9 cellular contexts compared by ENCODE assay signal in genomic region chr9:677461-678097, GRCh38.
DNase-seq lines count a peak whose midpoint lies in the region; ATAC-seq and TF ChIP-seq lines count a peak whose summit lies in the region.
"Had no signal": no experiment of that assay in that cellular context is flagged by ENCODE, and none has a peak within 500 bp of the region (broad histone marks: within the 10 kb centered on the region; RNA-seq: fewer than 3 reads in every experiment).

No MANE protein-coding gene starts in this region.

- H3K56ac ChIP-seq in H9 (ENCODE audit: insufficient read length, low read depth, low read length) = no peak overlapping the region

- intact Hi-C loops in mucosa of descending colon (cut with DNase I, micrococcal nuclease) = no loop called here

- H3K36me3 Mint-ChIP-seq in activated T-cell treated with anti-CD3 and anti-CD28 coated beads, Interleukin-2, amount 50 U/mL, for 72 hours (ENCODE audit: insufficient read depth in 2 of 2) = no peaks in the 10 kb centered on the region
- H3K36me3 Mint-ChIP-seq in brain = no peaks in the 10 kb centered on the region
- no peaks in the 10 kb centered on the region; a peak in 1 of 7 replicates for H3K36me3 Mint-ChIP-seq in H9 (ENCODE audit: insufficient read depth in 1 of 3, low read depth in 3 of 3)

- H3K14ac ChIP-seq in mesenchymal stem cell (ENCODE audit: low read length in 2 of 2) (no peak overlapping the region), H9 (ENCODE audit: insufficient read depth, low read length) (no peak overlapping the region)

- H3K23ac ChIP-seq in mesenchymal stem cell (ENCODE audit: low read length in 2 of 2) = no peak overlapping the region
- no peak overlapping the region for H3K23ac ChIP-seq in H9 (ENCODE audit: insufficient read length, low read depth, low read length)

- H3K4me1 ChIP-seq in mesenchymal stem cell (ENCODE audit: control insufficient read depth, insufficient read depth, low read depth, low read length) (peaks cover 1% of the 10 kb centered on the region), urinary bladder (ENCODE audit: insufficient read depth) (peaks cover 1% of the 10 kb centered on the region), mucosa of descending colon (ENCODE audit: low read depth) (peaks cover 3% of the 10 kb centered on the region), H9 (ENCODE audit: insufficient read depth, low read length) (peaks cover 4% of the 10 kb centered on the region; the same call in 1 of the 2 replicates)

- H3K36me3 ChIP-seq in mesenchymal stem cell (ENCODE audit: control insufficient read depth in 1 of 2, insufficient read depth in 2 of 2, low read depth in 1 of 2, low read length in 2 of 2) (no peaks in the 10 kb centered on the region), urinary bladder (ENCODE audit: insufficient read depth) (no peaks in the 10 kb centered on the region), mucosa of descending colon (ENCODE audit: low read depth) (no peaks in the 10 kb centered on the region)

- H3K9ac ChIP-seq in mesenchymal stem cell (ENCODE audit: low read length) (peak overlapping the region; percentile 74), H9 (ENCODE audit: extremely low read depth, insufficient read length, low read length) (no peak overlapping the region)

- H3K79me2 ChIP-seq in H9 (ENCODE audit: insufficient read depth, low read length) = no peaks in the 10 kb centered on the region

- H3K9me3 Mint-ChIP-seq in activated T-cell treated with anti-CD3 and anti-CD28 coated beads, Interleukin-2, amount 50 U/mL, for 72 hours = no peaks in the 10 kb centered on the region
- H3K9me3 Mint-ChIP-seq in brain = peaks cover 0 to 3% (median 0%) of the 10 kb centered on the region in 5 experiments
- no peaks in the 10 kb centered on the region for H3K9me3 Mint-ChIP-seq in H9

- peak overlapping the region; percentile 45 to 56 for H3K4me3 Mint-ChIP-seq in activated T-cell treated with anti-CD3 and anti-CD28 coated beads, Interleukin-2, amount 50 U/mL, for 72 hours
- peak overlapping the region in 3 of 5 experiments; percentile 0 to 61 (median 43) for H3K4me3 Mint-ChIP-seq in brain
- H3K4me3 Mint-ChIP-seq in H9 = no peak overlapping the region

- H2BK5ac ChIP-seq in mesenchymal stem cell (ENCODE audit: low read depth, low read length, poor library complexity, severe bottlenecking) = no peak overlapping the region
- H2BK5ac ChIP-seq in H9 (ENCODE audit: insufficient read length, low read length) = no peak overlapping the region

- H3K23me2 ChIP-seq in H9 (ENCODE audit: insufficient read length, low read depth, low read length, poor library complexity, severe bottlenecking) = no peaks in the 10 kb centered on the region

- H2AK5ac ChIP-seq in mesenchymal stem cell (ENCODE audit: low read length, severe bottlenecking) (no peak overlapping the region), H9 (ENCODE audit: insufficient read length, low read length) (no peak overlapping the region)

- H3T11ph ChIP-seq in H9 (ENCODE audit: low read length) = no peak overlapping the region

- H3K4me3 ChIP-seq in mesenchymal stem cell (ENCODE audit: insufficient read depth in 1 of 2, low read depth in 1 of 2, low read length in 2 of 2) (peak overlapping the region in 1 of 2 experiments; percentile 77), urinary bladder (ENCODE audit: low read depth, low read length) (peak overlapping the region; percentile 32), mucosa of descending colon (no peak overlapping the region)

- WGBS in mesenchymal stem cell = 91% methylated on average over 11 of the region's 11 CpGs
- 33% methylated on average over 11 of the region's 11 CpGs for WGBS in urinary bladder
- WGBS in H9 (ENCODE audit: extremely low coverage, insufficient read length, low lambda C conversion rate) = no CpG with 5 or more reads among the region's 11 CpGs

- H3K4me2 ChIP-seq in mesenchymal stem cell (ENCODE audit: low read length, poor library complexity, severe bottlenecking) (peak overlapping the region; percentile 22), H9 (ENCODE audit: insufficient read depth, insufficient read length, low read length) (no peak overlapping the region)

- ATAC-seq in activated T-cell treated with anti-CD3 and anti-CD28 coated beads, Interleukin-2, amount 50 U/mL, for 72 hours (replicated peaks in 1 of 2) = peak in 1 of 2 donors; percentile 23
- no peak for ATAC-seq in mucosa of descending colon

- no peak overlapping the region for H4K8ac ChIP-seq in mesenchymal stem cell (ENCODE audit: low read length)
- H4K8ac ChIP-seq in H9 (replicated peaks; ENCODE audit: insufficient read length, low read depth, low read length) = no peak overlapping the region

- no peaks in the 10 kb centered on the region for H3K79me1 ChIP-seq in mesenchymal stem cell (replicated peaks; ENCODE audit: low read length, poor library complexity, severe bottlenecking)
- no peaks in the 10 kb centered on the region for H3K79me1 ChIP-seq in H9 (ENCODE audit: insufficient read depth, low read depth, low read length, poor library complexity, severe bottlenecking)

- H2BK12ac ChIP-seq in mesenchymal stem cell (ENCODE audit: low read length in 2 of 2) (peak overlapping the region; percentile 25 to 39), H9 (ENCODE audit: insufficient read length, low read depth, low read length) (no peak overlapping the region)

- H3K18ac ChIP-seq in mesenchymal stem cell (ENCODE audit: low read depth in 1 of 2, low read length in 2 of 2) = no peak overlapping the region
- H3K18ac ChIP-seq in H9 (ENCODE audit: insufficient read length, low read depth, low read length) = no peak overlapping the region

- no peak overlapping the region for H2BK20ac ChIP-seq in H9 (ENCODE audit: low read depth, low read length, poor library complexity, severe bottlenecking)

- H3K9me3 ChIP-seq in mesenchymal stem cell (ENCODE audit: control insufficient read depth, low read length) = no peaks in the 10 kb centered on the region
- no peaks in the 10 kb centered on the region for H3K9me3 ChIP-seq in mucosa of descending colon
- no peaks in the 10 kb centered on the region for H3K9me3 ChIP-seq in H9 (ENCODE audit: control insufficient read depth, low read depth, low read length)

- no peak overlapping the region for H2BK15ac ChIP-seq in mesenchymal stem cell (ENCODE audit: low read depth, poor library complexity, severe bottlenecking)
- no peak overlapping the region for H2BK15ac ChIP-seq in H9 (ENCODE audit: low read depth, low read length)

- H3K4ac ChIP-seq in mesenchymal stem cell (ENCODE audit: low read depth in 1 of 2, low read length in 2 of 2) (no peak overlapping the region), H9 (ENCODE audit: low read depth, low read length) (no peak overlapping the region)

- H4K5ac ChIP-seq in H9 (ENCODE audit: insufficient read length, low read depth, low read length) = no peak overlapping the region

- no peaks in the 10 kb centered on the region for H3K27me3 Mint-ChIP-seq in activated T-cell treated with anti-CD3 and anti-CD28 coated beads, Interleukin-2, amount 50 U/mL, for 72 hours (ENCODE audit: low read depth)
- H3K27me3 Mint-ChIP-seq in brain (no peaks in the 10 kb centered on the region), H9 (ENCODE audit: low read depth) (no peaks in the 10 kb centered on the region)

- peak overlapping the region; percentile 39 for H2AFZ ChIP-seq in mesenchymal stem cell (ENCODE audit: low read depth, low read length)
- no peak overlapping the region for H2AFZ ChIP-seq in H9 (ENCODE audit: low read length)

- no peak overlapping the region for H3K27ac Mint-ChIP-seq in activated T-cell treated with anti-CD3 and anti-CD28 coated beads, Interleukin-2, amount 50 U/mL, for 72 hours
- H3K27ac Mint-ChIP-seq in brain (peak overlapping the region in 2 of 5 experiments; percentile 47 to 76), H9 (no peak overlapping the region)

- H2BK120ac ChIP-seq in mesenchymal stem cell (ENCODE audit: low read depth, low read length) (no peak overlapping the region), H9 (ENCODE audit: low read depth, low read length, poor library complexity, severe bottlenecking) (no peak overlapping the region)

- DNase-seq in activated T-cell treated with anti-CD3 and anti-CD28 coated beads, Interleukin-2, amount 50 U/mL, for 72 hours = no peak
- DNase-seq in activated T-cell treated with anti-CD3 and anti-CD28 coated beads, Interleukin-2, amount 50 U/mL, for 1 hour = no peak
- no peak for DNase-seq in mesenchymal stem cell
- no peak for DNase-seq in mucosa of descending colon
- no peak for DNase-seq in H9
- no peak for DNase-seq in effector CD4-positive, alpha-beta T cell

- H4K91ac ChIP-seq in mesenchymal stem cell (ENCODE audit: low read length) = no peak overlapping the region
- no peak overlapping the region for H4K91ac ChIP-seq in H9 (ENCODE audit: insufficient read length, low read depth, low read length)

- H4K20me1 ChIP-seq in H9 (ENCODE audit: control insufficient read depth, insufficient read depth, insufficient read length) = no peaks in the 10 kb centered on the region

- H3K27ac ChIP-seq in mesenchymal stem cell (ENCODE audit: low read length, poor library complexity, severe bottlenecking) (no peak overlapping the region), urinary bladder (ENCODE audit: low read depth) (peak overlapping the region; percentile 77), H9 (ENCODE audit: insufficient read length, low read depth, low read length) (no peak overlapping the region)
- H3K27ac ChIP-seq: VCaP had no signal

- H3K27me3 ChIP-seq in mesenchymal stem cell (ENCODE audit: control insufficient read depth in 1 of 2, insufficient read depth in 1 of 2, low read length in 2 of 2) (no peaks in the 10 kb centered on the region), H9 (ENCODE audit: insufficient read depth, low read length) (no peaks in the 10 kb centered on the region)

- peaks cover 33% of the 10 kb centered on the region for H3K4me1 Mint-ChIP-seq in activated T-cell treated with anti-CD3 and anti-CD28 coated beads, Interleukin-2, amount 50 U/mL, for 72 hours (ENCODE audit: low read depth)
- H3K4me1 Mint-ChIP-seq in brain (peaks cover 34% of the 10 kb centered on the region), H9 (peaks cover 37 to 39% of the 10 kb centered on the region in 2 experiments)

- TF ChIP-seq CTCF in brain (conservative IDR thresholded peaks at IDR 0.05) (no peak), mucosa of descending colon (IDR thresholded peaks at IDR 0.05) (no peak), H9 (conservative IDR thresholded peaks at IDR 0.05) (no peak)

Comparison
In these comparisons a context has a peak if more than half of its experiments do, and no peak if none do; other contexts are left out.
1. H3K4me3 Mint-ChIP-seq: peak in activated T-cell treated with anti-CD3 and anti-CD28 coated beads, Interleukin-2, amount 50 U/mL, for 72 hours (2 of 2) and brain (3 of 5); none in H9 (0 of 2).